In the genomic region with DNA sequence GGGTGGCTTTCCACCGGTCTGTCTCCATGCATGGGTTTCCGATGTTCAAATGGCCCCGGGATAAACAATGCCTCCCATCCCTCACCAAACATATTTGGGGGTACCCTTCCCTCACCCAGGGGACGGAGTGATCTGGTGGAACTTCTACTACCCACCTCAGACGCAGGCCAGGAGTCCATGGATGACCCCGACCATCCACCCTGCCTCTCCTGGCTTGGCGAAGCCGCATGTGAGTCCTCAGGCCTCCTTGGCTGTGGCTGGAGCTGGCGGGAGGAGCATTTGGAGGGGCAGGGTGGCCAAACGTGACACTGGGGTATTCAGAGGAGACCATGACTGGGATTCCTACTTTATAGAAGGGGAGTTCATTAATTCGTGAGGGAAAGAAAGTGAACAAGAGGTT, we compare ENCODE assay signal across 2 cellular contexts.
TF ChIP-seq lines count a peak whose summit lies in the region.

No MANE protein-coding gene starts in this region.

TF ChIP-seq in HEK293, 187 proteins besides CTCF, POLR2A, EP300 and RAD21 (continued from another document):
- TF ChIP-seq, protein P1, sequence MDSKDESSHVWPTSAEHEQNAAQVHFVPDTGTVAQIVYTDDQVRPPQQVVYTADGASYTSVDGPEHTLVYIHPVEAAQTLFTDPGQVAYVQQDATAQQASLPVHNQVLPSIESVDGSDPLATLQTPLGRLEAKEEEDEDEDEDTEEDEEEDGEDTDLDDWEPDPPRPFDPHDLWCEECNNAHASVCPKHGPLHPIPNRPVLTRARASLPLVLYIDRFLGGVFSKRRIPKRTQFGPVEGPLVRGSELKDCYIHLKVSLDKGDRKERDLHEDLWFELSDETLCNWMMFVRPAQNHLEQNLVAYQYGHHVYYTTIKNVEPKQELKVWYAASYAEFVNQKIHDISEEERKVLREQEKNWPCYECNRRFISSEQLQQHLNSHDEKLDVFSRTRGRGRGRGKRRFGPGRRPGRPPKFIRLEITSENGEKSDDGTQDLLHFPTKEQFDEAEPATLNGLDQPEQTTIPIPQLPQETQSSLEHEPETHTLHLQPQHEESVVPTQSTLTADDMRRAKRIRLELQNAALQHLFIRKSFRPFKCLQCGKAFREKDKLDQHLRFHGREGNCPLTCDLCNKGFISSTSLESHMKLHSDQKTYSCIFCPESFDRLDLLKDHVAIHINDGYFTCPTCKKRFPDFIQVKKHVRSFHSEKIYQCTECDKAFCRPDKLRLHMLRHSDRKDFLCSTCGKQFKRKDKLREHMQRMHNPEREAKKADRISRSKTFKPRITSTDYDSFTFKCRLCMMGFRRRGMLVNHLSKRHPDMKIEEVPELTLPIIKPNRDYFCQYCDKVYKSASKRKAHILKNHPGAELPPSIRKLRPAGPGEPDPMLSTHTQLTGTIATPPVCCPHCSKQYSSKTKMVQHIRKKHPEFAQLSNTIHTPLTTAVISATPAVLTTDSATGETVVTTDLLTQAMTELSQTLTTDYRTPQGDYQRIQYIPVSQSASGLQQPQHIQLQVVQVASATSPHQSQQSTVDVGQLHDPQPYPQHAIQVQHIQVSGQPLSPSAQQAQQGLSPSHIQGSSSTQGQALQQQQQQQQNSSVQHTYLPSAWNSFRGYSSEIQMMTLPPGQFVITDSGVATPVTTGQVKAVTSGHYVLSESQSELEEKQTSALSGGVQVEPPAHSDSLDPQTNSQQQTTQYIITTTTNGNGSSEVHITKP (tag by site-specific recombination; IDR thresholded peaks at IDR 0.05), result 0 out of 2 replicates have a peak, but pooled peaks have one; percentile 19
- TF ChIP-seq ZNF629 (tag by site-specific recombination; IDR thresholded peaks at IDR 0.05) (no peak), ZNF501 (tag by site-specific recombination; IDR thresholded peaks at IDR 0.05) (no peak), ZNF184 (tag by site-specific recombination; IDR thresholded peaks at IDR 0.05) (no peak)

TF ChIP-seq in HepG2, 621 proteins besides CTCF, POLR2A, EP300 and RAD21 (continued from another document):
- TF ChIP-seq ZKSCAN5 (CRISPR knock-in tag; IDR thresholded peaks at IDR 0.05) (no peak), HDAC1 (CRISPR knock-in tag; IDR thresholded peaks at IDR 0.05) (no peak), PAX8 (CRISPR knock-in tag; IDR thresholded peaks at IDR 0.05; ENCODE audit: borderline replicate concordance) (no peak), ZNF329 (CRISPR knock-in tag; IDR thresholded peaks at IDR 0.05; ENCODE audit: low read depth) (no peak), REL (CRISPR knock-in tag; conservative IDR thresholded peaks at IDR 0.05) (no peak), NR2F1 (CRISPR knock-in tag; IDR thresholded peaks at IDR 0.05) (no peak), U2AF1 (optimal IDR thresholded peaks at IDR 0.05; ENCODE audit: low read depth, low read length) (no peak), NCOA1 (CRISPR knock-in tag; IDR thresholded peaks at IDR 0.05) (no peak), ZNF350 (CRISPR knock-in tag; IDR thresholded peaks at IDR 0.05; ENCODE audit: borderline replicate concordance, low read depth) (no peak), KMT2A (CRISPR knock-in tag; IDR thresholded peaks at IDR 0.05) (no peak), HOMEZ (CRISPR knock-in tag; IDR thresholded peaks at IDR 0.05; ENCODE audit: low read depth) (no peak), AKAP8 (CRISPR knock-in tag; IDR thresholded peaks at IDR 0.05) (no peak), ZNF772 (CRISPR knock-in tag; IDR thresholded peaks at IDR 0.05) (no peak)
- TF ChIP-seq, protein P2, sequence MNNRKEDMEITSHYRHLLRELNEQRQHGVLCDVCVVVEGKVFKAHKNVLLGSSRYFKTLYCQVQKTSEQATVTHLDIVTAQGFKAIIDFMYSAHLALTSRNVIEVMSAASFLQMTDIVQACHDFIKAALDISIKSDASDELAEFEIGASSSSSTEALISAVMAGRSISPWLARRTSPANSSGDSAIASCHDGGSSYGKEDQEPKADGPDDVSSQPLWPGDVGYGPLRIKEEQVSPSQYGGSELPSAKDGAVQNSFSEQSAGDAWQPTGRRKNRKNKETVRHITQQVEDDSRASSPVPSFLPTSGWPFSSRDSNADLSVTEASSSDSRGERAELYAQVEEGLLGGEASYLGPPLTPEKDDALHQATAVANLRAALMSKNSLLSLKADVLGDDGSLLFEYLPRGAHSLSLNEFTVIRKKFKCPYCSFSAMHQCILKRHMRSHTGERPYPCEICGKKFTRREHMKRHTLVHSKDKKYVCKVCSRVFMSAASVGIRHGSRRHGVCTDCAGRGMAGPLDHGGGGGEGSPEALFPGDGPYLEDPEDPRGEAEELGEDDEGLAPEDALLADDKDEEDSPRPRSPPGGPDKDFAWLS (CRISPR knock-in tag; IDR thresholded peaks at IDR 0.05; ENCODE audit: borderline replicate concordance), result no peak
- TF ChIP-seq, protein P3, sequence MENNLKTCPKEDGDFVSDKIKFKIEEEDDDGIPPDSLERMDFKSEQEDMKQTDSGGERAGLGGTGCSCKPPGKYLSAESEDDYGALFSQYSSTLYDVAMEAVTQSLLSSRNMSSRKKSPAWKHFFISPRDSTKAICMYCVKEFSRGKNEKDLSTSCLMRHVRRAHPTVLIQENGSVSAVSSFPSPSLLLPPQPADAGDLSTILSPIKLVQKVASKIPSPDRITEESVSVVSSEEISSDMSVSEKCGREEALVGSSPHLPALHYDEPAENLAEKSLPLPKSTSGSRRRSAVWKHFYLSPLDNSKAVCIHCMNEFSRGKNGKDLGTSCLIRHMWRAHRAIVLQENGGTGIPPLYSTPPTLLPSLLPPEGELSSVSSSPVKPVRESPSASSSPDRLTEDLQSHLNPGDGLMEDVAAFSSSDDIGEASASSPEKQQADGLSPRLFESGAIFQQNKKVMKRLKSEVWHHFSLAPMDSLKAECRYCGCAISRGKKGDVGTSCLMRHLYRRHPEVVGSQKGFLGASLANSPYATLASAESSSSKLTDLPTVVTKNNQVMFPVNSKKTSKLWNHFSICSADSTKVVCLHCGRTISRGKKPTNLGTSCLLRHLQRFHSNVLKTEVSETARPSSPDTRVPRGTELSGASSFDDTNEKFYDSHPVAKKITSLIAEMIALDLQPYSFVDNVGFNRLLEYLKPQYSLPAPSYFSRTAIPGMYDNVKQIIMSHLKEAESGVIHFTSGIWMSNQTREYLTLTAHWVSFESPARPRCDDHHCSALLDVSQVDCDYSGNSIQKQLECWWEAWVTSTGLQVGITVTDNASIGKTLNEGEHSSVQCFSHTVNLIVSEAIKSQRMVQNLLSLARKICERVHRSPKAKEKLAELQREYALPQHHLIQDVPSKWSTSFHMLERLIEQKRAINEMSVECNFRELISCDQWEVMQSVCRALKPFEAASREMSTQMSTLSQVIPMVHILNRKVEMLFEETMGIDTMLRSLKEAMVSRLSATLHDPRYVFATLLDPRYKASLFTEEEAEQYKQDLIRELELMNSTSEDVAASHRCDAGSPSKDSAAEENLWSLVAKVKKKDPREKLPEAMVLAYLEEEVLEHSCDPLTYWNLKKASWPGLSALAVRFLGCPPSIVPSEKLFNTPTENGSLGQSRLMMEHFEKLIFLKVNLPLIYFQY (CRISPR knock-in tag; IDR thresholded peaks at IDR 0.05; ENCODE audit: borderline replicate concordance), result no peak
- TF ChIP-seq, protein P4, sequence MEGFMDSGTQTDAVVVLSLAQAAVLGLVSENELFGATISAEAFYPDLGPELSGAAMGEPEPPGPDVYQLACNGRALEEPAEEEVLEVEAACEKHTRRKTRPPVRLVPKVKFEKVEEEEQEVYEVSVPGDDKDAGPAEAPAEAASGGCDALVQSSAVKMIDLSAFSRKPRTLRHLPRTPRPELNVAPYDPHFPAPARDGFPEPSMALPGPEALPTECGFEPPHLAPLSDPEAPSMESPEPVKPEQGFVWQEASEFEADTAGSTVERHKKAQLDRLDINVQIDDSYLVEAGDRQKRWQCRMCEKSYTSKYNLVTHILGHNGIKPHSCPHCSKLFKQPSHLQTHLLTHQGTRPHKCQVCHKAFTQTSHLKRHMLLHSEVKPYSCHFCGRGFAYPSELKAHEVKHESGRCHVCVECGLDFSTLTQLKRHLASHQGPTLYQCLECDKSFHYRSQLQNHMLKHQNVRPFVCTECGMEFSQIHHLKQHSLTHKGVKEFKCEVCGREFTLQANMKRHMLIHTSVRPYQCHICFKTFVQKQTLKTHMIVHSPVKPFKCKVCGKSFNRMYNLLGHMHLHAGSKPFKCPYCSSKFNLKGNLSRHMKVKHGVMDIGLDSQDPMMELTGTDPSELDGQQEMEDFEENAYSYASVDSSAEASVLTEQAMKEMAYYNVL (CRISPR knock-in tag; IDR thresholded peaks at IDR 0.05; ENCODE audit: borderline replicate concordance), result no peak
- TF ChIP-seq, protein P5, sequence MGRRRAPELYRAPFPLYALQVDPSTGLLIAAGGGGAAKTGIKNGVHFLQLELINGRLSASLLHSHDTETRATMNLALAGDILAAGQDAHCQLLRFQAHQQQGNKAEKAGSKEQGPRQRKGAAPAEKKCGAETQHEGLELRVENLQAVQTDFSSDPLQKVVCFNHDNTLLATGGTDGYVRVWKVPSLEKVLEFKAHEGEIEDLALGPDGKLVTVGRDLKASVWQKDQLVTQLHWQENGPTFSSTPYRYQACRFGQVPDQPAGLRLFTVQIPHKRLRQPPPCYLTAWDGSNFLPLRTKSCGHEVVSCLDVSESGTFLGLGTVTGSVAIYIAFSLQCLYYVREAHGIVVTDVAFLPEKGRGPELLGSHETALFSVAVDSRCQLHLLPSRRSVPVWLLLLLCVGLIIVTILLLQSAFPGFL (CRISPR knock-in tag; IDR thresholded peaks at IDR 0.05), result no peak
